In the genomic region with DNA sequence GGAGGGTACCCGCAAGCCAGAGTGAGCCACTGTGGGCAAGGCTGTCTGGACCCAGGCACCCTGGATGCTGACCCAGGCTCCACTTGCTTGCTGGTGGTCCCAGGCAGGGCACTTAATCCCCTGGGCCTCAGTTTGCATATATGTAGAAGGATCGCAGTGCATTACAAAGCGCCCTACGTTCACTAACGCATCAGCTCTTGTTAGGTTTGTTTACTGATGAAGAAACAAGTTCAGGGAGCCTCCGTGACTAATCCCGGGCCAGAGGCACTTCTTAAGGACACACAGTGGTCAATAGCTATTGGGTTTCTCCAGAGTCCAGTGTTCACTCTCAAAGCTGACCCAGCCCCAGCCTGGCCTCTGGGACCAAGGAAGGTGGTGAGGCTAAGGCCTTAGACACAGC, we compare ENCODE assay signal across 15 cellular contexts.
DNase-seq lines count a peak whose midpoint lies in the region; ATAC-seq and TF ChIP-seq lines count a peak whose summit lies in the region.
"Had no signal": no experiment of that assay in that cellular context is flagged by ENCODE, and none has a peak within 500 bp of the region (broad histone marks: within the 10 kb centered on the region; RNA-seq: fewer than 3 reads in every experiment).

No MANE protein-coding gene starts in this region.

- no peaks in the 10 kb centered on the region for H3K27me3 Mint-ChIP-seq in nephron progenitor cell (ENCODE audit: low read depth, poor library complexity)
- H3K27me3 Mint-ChIP-seq in activated CD4-positive, alpha-beta T cell treated with anti-CD3 and anti-CD28 coated beads, Interleukin-2, amount 10 ng/mL, durations not matched to agents 7 days and 5 days, result no peaks in the 10 kb centered on the region

- H3K4me1 ChIP-seq in BLaER1 (peaks cover 27% of the 10 kb centered on the region), Loucy (ENCODE audit: insufficient read depth, low read length, poor library complexity, severe bottlenecking) (peaks cover 74% of the 10 kb centered on the region), gastroesophageal sphincter (peaks cover 2 to 33% (median 14%) of the 10 kb centered on the region in 3 donors)
- H3K4me1 ChIP-seq: suprapubic skin had no signal

- no peak for TF ChIP-seq POLR2A in gastroesophageal sphincter (IDR thresholded peaks at IDR 0.05)

- CTCF ChIA-PET in activated CD4-positive, alpha-beta T cell treated with anti-CD3 and anti-CD28 coated beads, Interleukin-2, amount 10 ng/mL, durations not matched to agents 7 days and 5 days (lab: Charles Lee), result interaction anchor here (0.9 to 1.9 kb wide), 2 partner anchors 9 to 49 kb away, joined by 3 to 9 read pairs; no protein-coding TSS in a partner anchor

- POLR2A ChIA-PET in activated CD4-positive, alpha-beta T cell treated with anti-CD3 and anti-CD28 coated beads, Interleukin-2, amount 10 ng/mL, durations not matched to agents 7 days and 5 days (lab: Charles Lee), result no interaction called here

- H4K20me1 ChIP-seq in BLaER1 (no peaks in the 10 kb centered on the region), Loucy (ENCODE audit: insufficient read depth, low read length, poor library complexity, severe bottlenecking) (no peaks in the 10 kb centered on the region)

- peak overlapping the region; percentile 32 for H3K27ac Mint-ChIP-seq in nephron progenitor cell
- no peak overlapping the region for H3K27ac Mint-ChIP-seq in activated CD4-positive, alpha-beta T cell treated with anti-CD3 and anti-CD28 coated beads, Interleukin-2, amount 10 ng/mL, durations not matched to agents 7 days and 5 days

- 0 out of 2 replicates have a peak overlapping the region, but pooled peaks have one; percentile 39 for H3K4me3 ChIP-seq in BLaER1
- no peak overlapping the region for H3K4me3 ChIP-seq in Loucy (ENCODE audit: low read length, poor library complexity, severe bottlenecking)
- H3K4me3 ChIP-seq in gastroesophageal sphincter, result no peak overlapping the region
- H3K4me3 ChIP-seq: suprapubic skin had no signal

- TF ChIP-seq CTCF in Loucy (conservative IDR thresholded peaks at IDR 0.05; ENCODE audit: low read length) (no peak), gastroesophageal sphincter (IDR thresholded peaks at IDR 0.05) (no peak), nephron progenitor cell (IDR thresholded peaks at IDR 0.05) (no peak)

- H3K79me2 ChIP-seq in Loucy (ENCODE audit: insufficient read depth, low read length), result no peaks in the 10 kb centered on the region

- no peaks in the 10 kb centered on the region for H3K9me3 Mint-ChIP-seq in nephron progenitor cell
- peaks cover 6% of the 10 kb centered on the region for H3K9me3 Mint-ChIP-seq in activated CD4-positive, alpha-beta T cell treated with anti-CD3 and anti-CD28 coated beads, Interleukin-2, amount 10 ng/mL, durations not matched to agents 7 days and 5 days

- H3K27ac ChIP-seq in BLaER1, result peak overlapping the region; percentile 74
- peak overlapping the region; percentile 84 to 85 (median 84) for H3K27ac ChIP-seq in gastroesophageal sphincter
- H3K27ac ChIP-seq: suprapubic skin had no signal

- no peak overlapping the region for H3K4me3 Mint-ChIP-seq in nephron progenitor cell
- H3K4me3 Mint-ChIP-seq in activated CD4-positive, alpha-beta T cell treated with anti-CD3 and anti-CD28 coated beads, Interleukin-2, amount 10 ng/mL, durations not matched to agents 7 days and 5 days, result no peak overlapping the region

- H3K9ac ChIP-seq in BLaER1, result peak overlapping the region; percentile 54; the same call in 1 of the 2 replicates
- peak overlapping the region; percentile 43 for H3K9ac ChIP-seq in Loucy (ENCODE audit: low read depth, low read length, poor library complexity, severe bottlenecking)

- peaks cover 29% of the 10 kb centered on the region for H3K4me1 Mint-ChIP-seq in nephron progenitor cell
- H3K4me1 Mint-ChIP-seq in activated CD4-positive, alpha-beta T cell treated with anti-CD3 and anti-CD28 coated beads, Interleukin-2, amount 10 ng/mL, durations not matched to agents 7 days and 5 days, result no peaks in the 10 kb centered on the region

- H3K27me3 ChIP-seq in BLaER1 (no peaks in the 10 kb centered on the region), Loucy (ENCODE audit: insufficient read depth, low read length, poor library complexity, severe bottlenecking) (no peaks in the 10 kb centered on the region), gastroesophageal sphincter (no peaks in the 10 kb centered on the region)
- H3K27me3 ChIP-seq: suprapubic skin had no signal

- no peak for TF ChIP-seq EP300 in gastroesophageal sphincter (IDR thresholded peaks at IDR 0.05)

- H3K36me3 ChIP-seq in BLaER1, result no peaks in the 10 kb centered on the region
- no peaks in the 10 kb centered on the region for H3K36me3 ChIP-seq in Loucy (ENCODE audit: insufficient read depth, low read length)
- no peaks in the 10 kb centered on the region for H3K36me3 ChIP-seq in gastroesophageal sphincter
- H3K36me3 ChIP-seq: suprapubic skin had no signal

- peaks cover 8% of the 10 kb centered on the region for H3F3A ChIP-seq in Loucy (ENCODE audit: low read depth)

- H3K9me3 ChIP-seq in BLaER1, result no peaks in the 10 kb centered on the region
- peaks cover 3% of the 10 kb centered on the region; the same call in 1 of the 2 replicates for H3K9me3 ChIP-seq in Loucy (ENCODE audit: insufficient read depth, low read depth, low read length)
- H3K9me3 ChIP-seq in gastroesophageal sphincter, result no peaks in the 10 kb centered on the region
- H3K9me3 ChIP-seq: suprapubic skin had no signal

- WGBS in gastroesophageal sphincter (ENCODE audit: low coverage in 1 of 2), 2 donors, result 63 to 92% methylated on average over 4 to 5 of the region's 7 CpGs

- H2AFZ ChIP-seq in Loucy (ENCODE audit: low read length), result no peak overlapping the region

- H3K36me3 Mint-ChIP-seq in nephron progenitor cell (ENCODE audit: low read depth), result no peaks in the 10 kb centered on the region
- no peaks in the 10 kb centered on the region for H3K36me3 Mint-ChIP-seq in activated CD4-positive, alpha-beta T cell treated with anti-CD3 and anti-CD28 coated beads, Interleukin-2, amount 10 ng/mL, durations not matched to agents 7 days and 5 days (ENCODE audit: low read depth)

- DNase-seq in nephron progenitor cell (no peak), NCI-H1436 (lab: John Stamatoyannopoulos, UW) (no peak)
- no peak for DNase-seq in activated CD4-positive, alpha-beta T cell treated with anti-CD3 and anti-CD28 coated beads, Interleukin-2, amount 10 ng/mL, durations not matched to agents 7 days and 5 days
- DNase-seq: activated gamma-delta T cell; DMS53; effector CD8-positive, alpha-beta T cell; foreskin melanocyte; NCI-H2107; SHP77 had no signal

- no peaks in the 10 kb centered on the region for H3K9me2 ChIP-seq in Loucy (replicated peaks; ENCODE audit: low read depth, low read length)

- ATAC-seq in gastroesophageal sphincter (no peak), HG03354 (IDR thresholded peaks at IDR 0.05; ENCODE audit: poor library complexity, severe bottlenecking, unreplicated experiment) (no peak), HG02623 (IDR thresholded peaks at IDR 0.05; ENCODE audit: unreplicated experiment) (no peak)

- H3K4me2 ChIP-seq in BLaER1, result peak overlapping the region; percentile 89
- H3K4me2 ChIP-seq in Loucy (ENCODE audit: low read depth, low read length, poor library complexity, severe bottlenecking), result no peak overlapping the region
